Comparison of ENCODE assay signal across 1 cellular context in genomic region chr11:66347425-66348276, GRCh38.
TF ChIP-seq lines count a peak whose summit lies in the region.

Gene B4GAT1 (minus strand): TSS chr11:66347629. CDS start chr11:66347545, 84 bp downstream.

TF ChIP-seq in K562, 482 proteins besides CTCF, POLR2A, EP300 and RAD21 (continued from another document and continues in another):
- TF ChIP-seq ARID4B (CRISPR knock-in tag; IDR thresholded peaks at IDR 0.05) (peak; percentile 59; the same call in 1 of the 2 replicates), ATF1 (CRISPR knock-in tag; IDR thresholded peaks at IDR 0.05) (no peak), ATF1 (tag; IDR thresholded peaks at IDR 0.05) (peak; percentile 84), PRDM10 (IDR thresholded peaks at IDR 0.05; ENCODE audit: partially characterized antibody) (peak; percentile 13), KAT7 (CRISPR knock-in tag; IDR thresholded peaks at IDR 0.05; ENCODE audit: borderline replicate concordance) (peak; percentile 17; the same call in 1 of the 2 replicates), SRSF7 (optimal IDR thresholded peaks at IDR 0.05; ENCODE audit: low read depth, low read length) (no peak), ZNF766 (CRISPR knock-in tag; conservative IDR thresholded peaks at IDR 0.05) (0 out of 2 replicates have a peak, but pooled peaks have one; percentile 40), TARDBP (IDR thresholded peaks at IDR 0.05) (peak; percentile 93), MTA1 (IDR thresholded peaks at IDR 0.05; ENCODE audit: borderline replicate concordance) (peak; percentile 90), BHLHE40 (IDR thresholded peaks at IDR 0.05; ENCODE audit: low read length) (peak; percentile 38; the same call in 1 of the 2 replicates), CREM (IDR thresholded peaks at IDR 0.05; ENCODE audit: low read depth) (peak; percentile 86), RB1 (IDR thresholded peaks at IDR 0.05; ENCODE audit: low read depth) (peak; percentile 80; the same call in 1 of the 2 replicates), L3MBTL2 (IDR thresholded peaks at IDR 0.05) (peak; percentile 81), ZNF232 (CRISPR knock-in tag; IDR thresholded peaks at IDR 0.05) (0 out of 2 replicates have a peak, but pooled peaks have one; percentile 8), CBX8 (IDR thresholded peaks at IDR 0.05; ENCODE audit: borderline replicate concordance, extremely low read depth, low read depth, low read length, poor library complexity, severe bottlenecking) (no peak), CBX1 (IDR thresholded peaks at IDR 0.05; ENCODE audit: low read depth) (peak; percentile 41), SAP30 (IDR thresholded peaks at IDR 0.05; ENCODE audit: borderline replicate concordance, insufficient read depth, low read depth, low read length, poor library complexity, severe bottlenecking) (no peak), SUPT5H (IDR thresholded peaks at IDR 0.05) (peak; percentile 51; the same call in 1 of the 2 replicates), CTBP1 (IDR thresholded peaks at IDR 0.05; ENCODE audit: borderline replicate concordance) (peak; percentile 96; the same call in 1 of the 2 replicates), RNF2 (IDR thresholded peaks at IDR 0.05) (peak; percentile 70; the same call in 1 of the 2 replicates), OTX1 (CRISPR knock-in tag; IDR thresholded peaks at IDR 0.05) (no peak), PHF20 (IDR thresholded peaks at IDR 0.05; ENCODE audit: partially characterized antibody) (peak; percentile 56), TBP (optimal IDR thresholded peaks at IDR 0.05; ENCODE audit: low read depth, low read length) (peak; percentile 100), NRF1 (conservative IDR thresholded peaks at IDR 0.05 in 1 of 2, IDR thresholded peaks at IDR 0.05 in 1 of 2) (peak; percentile 55 to 69), PYGO2 (tag; IDR thresholded peaks at IDR 0.05) (no peak), SREBF2 (CRISPR knock-in tag; IDR thresholded peaks at IDR 0.05) (no peak), ZNF609 (CRISPR knock-in tag; IDR thresholded peaks at IDR 0.05; ENCODE audit: borderline replicate concordance) (0 out of 2 replicates have a peak, but pooled peaks have one; percentile 78)
- TF ChIP-seq, protein P1, sequence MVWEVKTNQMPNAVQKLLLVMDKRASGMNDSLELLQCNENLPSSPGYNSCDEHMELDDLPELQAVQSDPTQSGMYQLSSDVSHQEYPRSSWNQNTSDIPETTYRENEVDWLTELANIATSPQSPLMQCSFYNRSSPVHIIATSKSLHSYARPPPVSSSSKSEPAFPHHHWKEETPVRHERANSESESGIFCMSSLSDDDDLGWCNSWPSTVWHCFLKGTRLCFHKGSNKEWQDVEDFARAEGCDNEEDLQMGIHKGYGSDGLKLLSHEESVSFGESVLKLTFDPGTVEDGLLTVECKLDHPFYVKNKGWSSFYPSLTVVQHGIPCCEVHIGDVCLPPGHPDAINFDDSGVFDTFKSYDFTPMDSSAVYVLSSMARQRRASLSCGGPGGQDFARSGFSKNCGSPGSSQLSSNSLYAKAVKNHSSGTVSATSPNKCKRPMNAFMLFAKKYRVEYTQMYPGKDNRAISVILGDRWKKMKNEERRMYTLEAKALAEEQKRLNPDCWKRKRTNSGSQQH (CRISPR knock-in tag; IDR thresholded peaks at IDR 0.05): no peak
- TF ChIP-seq, protein P2, sequence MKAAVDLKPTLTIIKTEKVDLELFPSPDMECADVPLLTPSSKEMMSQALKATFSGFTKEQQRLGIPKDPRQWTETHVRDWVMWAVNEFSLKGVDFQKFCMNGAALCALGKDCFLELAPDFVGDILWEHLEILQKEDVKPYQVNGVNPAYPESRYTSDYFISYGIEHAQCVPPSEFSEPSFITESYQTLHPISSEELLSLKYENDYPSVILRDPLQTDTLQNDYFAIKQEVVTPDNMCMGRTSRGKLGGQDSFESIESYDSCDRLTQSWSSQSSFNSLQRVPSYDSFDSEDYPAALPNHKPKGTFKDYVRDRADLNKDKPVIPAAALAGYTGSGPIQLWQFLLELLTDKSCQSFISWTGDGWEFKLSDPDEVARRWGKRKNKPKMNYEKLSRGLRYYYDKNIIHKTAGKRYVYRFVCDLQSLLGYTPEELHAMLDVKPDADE (conservative IDR thresholded peaks at IDR 0.05; ENCODE audit: control insufficient read depth, low read depth, low read length): peak; percentile 74; the same call in 1 of the 2 replicates
- TF ChIP-seq, protein P3, sequence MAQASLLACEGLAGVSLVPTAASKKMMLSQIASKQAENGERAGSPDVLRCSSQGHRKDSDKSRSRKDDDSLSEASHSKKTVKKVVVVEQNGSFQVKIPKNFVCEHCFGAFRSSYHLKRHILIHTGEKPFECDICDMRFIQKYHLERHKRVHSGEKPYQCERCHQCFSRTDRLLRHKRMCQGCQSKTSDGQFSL (CRISPR knock-in tag; IDR thresholded peaks at IDR 0.05): peak; percentile 96
- TF ChIP-seq, protein P3 (tag; IDR thresholded peaks at IDR 0.05): peak in 1 of 2 experiments; percentile 86; a peak in 2 of 4 replicates
- TF ChIP-seq, protein P4, sequence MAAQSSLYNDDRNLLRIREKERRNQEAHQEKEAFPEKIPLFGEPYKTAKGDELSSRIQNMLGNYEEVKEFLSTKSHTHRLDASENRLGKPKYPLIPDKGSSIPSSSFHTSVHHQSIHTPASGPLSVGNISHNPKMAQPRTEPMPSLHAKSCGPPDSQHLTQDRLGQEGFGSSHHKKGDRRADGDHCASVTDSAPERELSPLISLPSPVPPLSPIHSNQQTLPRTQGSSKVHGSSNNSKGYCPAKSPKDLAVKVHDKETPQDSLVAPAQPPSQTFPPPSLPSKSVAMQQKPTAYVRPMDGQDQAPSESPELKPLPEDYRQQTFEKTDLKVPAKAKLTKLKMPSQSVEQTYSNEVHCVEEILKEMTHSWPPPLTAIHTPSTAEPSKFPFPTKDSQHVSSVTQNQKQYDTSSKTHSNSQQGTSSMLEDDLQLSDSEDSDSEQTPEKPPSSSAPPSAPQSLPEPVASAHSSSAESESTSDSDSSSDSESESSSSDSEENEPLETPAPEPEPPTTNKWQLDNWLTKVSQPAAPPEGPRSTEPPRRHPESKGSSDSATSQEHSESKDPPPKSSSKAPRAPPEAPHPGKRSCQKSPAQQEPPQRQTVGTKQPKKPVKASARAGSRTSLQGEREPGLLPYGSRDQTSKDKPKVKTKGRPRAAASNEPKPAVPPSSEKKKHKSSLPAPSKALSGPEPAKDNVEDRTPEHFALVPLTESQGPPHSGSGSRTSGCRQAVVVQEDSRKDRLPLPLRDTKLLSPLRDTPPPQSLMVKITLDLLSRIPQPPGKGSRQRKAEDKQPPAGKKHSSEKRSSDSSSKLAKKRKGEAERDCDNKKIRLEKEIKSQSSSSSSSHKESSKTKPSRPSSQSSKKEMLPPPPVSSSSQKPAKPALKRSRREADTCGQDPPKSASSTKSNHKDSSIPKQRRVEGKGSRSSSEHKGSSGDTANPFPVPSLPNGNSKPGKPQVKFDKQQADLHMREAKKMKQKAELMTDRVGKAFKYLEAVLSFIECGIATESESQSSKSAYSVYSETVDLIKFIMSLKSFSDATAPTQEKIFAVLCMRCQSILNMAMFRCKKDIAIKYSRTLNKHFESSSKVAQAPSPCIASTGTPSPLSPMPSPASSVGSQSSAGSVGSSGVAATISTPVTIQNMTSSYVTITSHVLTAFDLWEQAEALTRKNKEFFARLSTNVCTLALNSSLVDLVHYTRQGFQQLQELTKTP (IDR thresholded peaks at IDR 0.05; ENCODE audit: low read depth in 1 of 2, partially characterized antibody in 2 of 2): peak in 1 of 2 experiments; percentile 78
- TF ChIP-seq, protein P5, sequence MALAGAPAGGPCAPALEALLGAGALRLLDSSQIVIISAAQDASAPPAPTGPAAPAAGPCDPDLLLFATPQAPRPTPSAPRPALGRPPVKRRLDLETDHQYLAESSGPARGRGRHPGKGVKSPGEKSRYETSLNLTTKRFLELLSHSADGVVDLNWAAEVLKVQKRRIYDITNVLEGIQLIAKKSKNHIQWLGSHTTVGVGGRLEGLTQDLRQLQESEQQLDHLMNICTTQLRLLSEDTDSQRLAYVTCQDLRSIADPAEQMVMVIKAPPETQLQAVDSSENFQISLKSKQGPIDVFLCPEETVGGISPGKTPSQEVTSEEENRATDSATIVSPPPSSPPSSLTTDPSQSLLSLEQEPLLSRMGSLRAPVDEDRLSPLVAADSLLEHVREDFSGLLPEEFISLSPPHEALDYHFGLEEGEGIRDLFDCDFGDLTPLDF (CRISPR knock-in tag; IDR thresholded peaks at IDR 0.05): 0 out of 2 replicates have a peak, but pooled peaks have one; percentile 39
